Comparison of ENCODE assay signal across 19 cellular contexts in genomic region chr9:134187110-134187531, GRCh38. TPM values are rescaled to one million over a fixed set of nuclear protein-coding genes. Genes with fewer than 3 reads are reported as not detected.
A peak's percentile ranks its signal among the peaks of the same experiment; 100 is the strongest.
DNase-seq lines count a peak whose midpoint lies in the region; ATAC-seq and TF ChIP-seq lines count a peak whose summit lies in the region.
"Had no signal": no experiment of that assay in that cellular context is flagged by ENCODE, and none has a peak within 500 bp of the region (broad histone marks: within the 10 kb centered on the region; RNA-seq: fewer than 3 reads in every experiment).

No MANE protein-coding gene starts in this region.

- peak overlapping the region in 1 of 2 donors; percentile 38 for H3K27ac ChIP-seq in breast epithelium
- peak overlapping the region; percentile 97 for H3K27ac ChIP-seq in OCI-LY1 (ENCODE audit: low read depth, low read length, poor library complexity, severe bottlenecking)
- peak overlapping the region in 1 of 3 donors; percentile 45 for H3K27ac ChIP-seq in thyroid gland
- H3K27ac ChIP-seq in GM23248, result no peak overlapping the region

- WGBS in thyroid gland, 2 donors, result 90 to 97% methylated on average over 11 to 12 of the region's 12 CpGs
- 82 to 84% methylated on average over 11 to 12 of the region's 12 CpGs for WGBS in GM23248 (ENCODE audit: low coverage in 1 of 2, low lambda C conversion rate in 2 of 2, missing lambda C conversion rate in 2 of 2), 2 experiments

- peaks cover 25% of the 10 kb centered on the region for H3K4me1 Mint-ChIP-seq in T-helper 17 cell

- H2AFZ ChIP-seq in OCI-LY1 (ENCODE audit: low read length) (no peak overlapping the region), GM23248 (no peak overlapping the region)

- H3K4me3 Mint-ChIP-seq in T-helper 17 cell, result no peak overlapping the region
- H3K4me3 Mint-ChIP-seq: activated CD4-positive, alpha-beta memory T cell treated with anti-CD3 and anti-CD28 coated beads, Interleukin-2, amount 10 ng/mL, durations not matched to agents 7 days and 5 days; T-cell had no signal

- H3K4me1 ChIP-seq in breast epithelium, result no peaks in the 10 kb centered on the region
- peaks cover 47% of the 10 kb centered on the region for H3K4me1 ChIP-seq in OCI-LY1 (ENCODE audit: insufficient read depth, low read length, severe bottlenecking)
- H3K4me1 ChIP-seq in thyroid gland, result peaks cover 0 to 16% of the 10 kb centered on the region in 2 donors
- no peaks in the 10 kb centered on the region for H3K4me1 ChIP-seq in GM23248 (ENCODE audit: insufficient read depth)

- intact Hi-C loops in breast epithelium (cut with DNase I; ENCODE audit: low total_unique reads), result no loop called here
- intact Hi-C loops in left ventricle myocardium superior (cut with micrococcal nuclease), result no loop called here
- intact Hi-C loops in thyroid gland (cut with DNase I), result no loop called here

- H3K4me3 ChIP-seq in breast epithelium (no peak overlapping the region), OCI-LY1 (ENCODE audit: low read depth, low read length, poor library complexity, severe bottlenecking) (no peak overlapping the region), thyroid gland (replicated peaks in 1 of 3) (no peak overlapping the region), GM23248 (no peak overlapping the region)

- H4K20me1 ChIP-seq in OCI-LY1 (ENCODE audit: insufficient read depth, low read length), result no peaks in the 10 kb centered on the region
- H4K20me1 ChIP-seq in GM23248 (ENCODE audit: insufficient read depth), result no peaks in the 10 kb centered on the region

- H3K36me3 ChIP-seq in breast epithelium (no peaks in the 10 kb centered on the region), OCI-LY1 (ENCODE audit: insufficient read depth, low read length) (no peaks in the 10 kb centered on the region), thyroid gland (no peaks in the 10 kb centered on the region), GM23248 (ENCODE audit: low read depth) (no peaks in the 10 kb centered on the region)

- H3K27ac Mint-ChIP-seq in T-helper 17 cell, result no peak overlapping the region
- H3K27ac Mint-ChIP-seq: activated CD4-positive, alpha-beta memory T cell treated with anti-CD3 and anti-CD28 coated beads, Interleukin-2, amount 10 ng/mL, durations not matched to agents 7 days and 5 days had no signal

- peak overlapping the region; percentile 32; the same call in 1 of the 2 replicates for H3K9ac ChIP-seq in OCI-LY1 (ENCODE audit: low read length)
- no peak overlapping the region for H3K9ac ChIP-seq in GM23248

- no peak for ATAC-seq in left ventricle myocardium superior
- no peak for ATAC-seq in T-helper 17 cell
- ATAC-seq: T-cell had no signal

- H3K9me2 ChIP-seq in OCI-LY1 (ENCODE audit: low read depth, low read length) (no peaks in the 10 kb centered on the region), GM23248 (ENCODE audit: insufficient read depth) (no peaks in the 10 kb centered on the region)

- TF ChIP-seq CTCF in breast epithelium (IDR thresholded peaks at IDR 0.05), result no peak
- peak; percentile 53 for TF ChIP-seq CTCF in OCI-LY1 (IDR thresholded peaks at IDR 0.05; ENCODE audit: low read length)
- TF ChIP-seq CTCF in thyroid gland (IDR thresholded peaks at IDR 0.05), result no peak

- H3K4me2 ChIP-seq in OCI-LY1 (ENCODE audit: low read length), result no peak overlapping the region; the same call in 1 of the 2 replicates
- H3K4me2 ChIP-seq in GM23248 (ENCODE audit: unreplicated experiment), result no peak overlapping the region

- H3F3A ChIP-seq in OCI-LY1 (ENCODE audit: insufficient read depth, low read length) (no peaks in the 10 kb centered on the region), GM23248 (ENCODE audit: insufficient read depth) (no peaks in the 10 kb centered on the region)

- peak; percentile 61 to 62 for DNase-seq in T47D (ENCODE audit: low read depth in 1 of 2, low spot score in 1 of 2)
- DNase-seq in breast epithelium (ENCODE audit: low spot score in 2 of 2), result no peak
- peak; percentile 30 for DNase-seq in left ventricle myocardium superior
- DNase-seq in thyroid gland, result peak; percentile 0 to 2
- no peak for DNase-seq in COLO829 (ENCODE audit: low spot score)
- DNase-seq in GM23248, result no peak
- no peak for DNase-seq in T-helper 17 cell
- DNase-seq: activated CD4-positive, alpha-beta memory T cell treated with anti-CD3 and anti-CD28 coated beads, Interleukin-2, amount 10 ng/mL, durations not matched to agents 7 days and 5 days; activated naive CD4-positive, alpha-beta T cell; NCI-H1436; NCI-H748 treated with DMSO at 0.1 percent for 48 hours; stimulated activated CD4-positive, alpha-beta T cell treated with anti-CD3 and anti-CD28 coated beads, Interleukin-4, amount 100 ng/mL, for 4 hours; stimulated activated naive CD4-positive, alpha-beta T cell treated with Interleukin-2 at 50 U/mL for 16 hours; T-cell had no signal

- H3K9me3 ChIP-seq in breast epithelium (no peaks in the 10 kb centered on the region), OCI-LY1 (ENCODE audit: low read length) (no peaks in the 10 kb centered on the region), thyroid gland (no peaks in the 10 kb centered on the region), GM23248 (ENCODE audit: low read depth) (no peaks in the 10 kb centered on the region), T-helper 17 cell (ENCODE audit: control insufficient read depth, low read length, poor library complexity, severe bottlenecking) (no peaks in the 10 kb centered on the region)

- TF ChIP-seq POLR2A in breast epithelium (IDR thresholded peaks at IDR 0.05) (no peak), thyroid gland (IDR thresholded peaks at IDR 0.05) (no peak)

- no peaks in the 10 kb centered on the region for H3K79me2 ChIP-seq in OCI-LY1 (ENCODE audit: insufficient read depth, low read length)
- H3K79me2 ChIP-seq in GM23248 (ENCODE audit: insufficient read depth), result no peaks in the 10 kb centered on the region

- H3K27me3 ChIP-seq in breast epithelium (no peaks in the 10 kb centered on the region), OCI-LY1 (ENCODE audit: insufficient read depth, low read length) (no peaks in the 10 kb centered on the region), thyroid gland (no peaks in the 10 kb centered on the region), GM23248 (replicated peaks; ENCODE audit: insufficient read depth) (peaks cover 16% of the 10 kb centered on the region)

- in situ Hi-C loops in T47D (cut with HindIII; ENCODE audit: low pct_unique_long_range_greater_than_20kb, low sequenced_read_pairs), result no loop called here
- in situ Hi-C loops in GM23248 (cut with MboI), result no loop called here

- peaks cover 2% of the 10 kb centered on the region for H3K36me3 Mint-ChIP-seq in T-helper 17 cell (ENCODE audit: low read depth)
- H3K36me3 Mint-ChIP-seq: T-cell had no signal

- H3K27me3 Mint-ChIP-seq in T-helper 17 cell, result no peaks in the 10 kb centered on the region
- H3K27me3 Mint-ChIP-seq: T-cell had no signal

RNA-seq across cellular contexts. Expression of gene RNU6ATAC, which starts 22.8 kb away (rescaled TPM):
- total RNA-seq in breast epithelium (not detected), left ventricle myocardium superior (94.3 TPM), thyroid gland (not detected), T-helper 17 cell (10 to 100 TPM; 66.4 to 90.1 TPM)
- not detected in 2 replicates for total RNA-seq in GM23248 (2014; rRNA removed; shearing (Covaris generic))
- polyA plus RNA-seq in GM23248 (2016; fragmentation: Nextera tagmentation; extraction: Ambion mirVana), result not detected in 2 replicates
- total RNA-seq: cerebellum, mononuclear cell, pulmonary artery endothelial cell had no signal
- polyA plus RNA-seq: esophagus had no signal

RNA-seq across cellular contexts. Expression of gene WDR5, which starts 51.2 kb away (rescaled TPM):
- total RNA-seq in breast epithelium (10 to 100 TPM; 16.0 to 17.7 (median 17.4) TPM), left ventricle myocardium superior (19.6 TPM), thyroid gland (10 to 100 TPM; 24.1 to 40.1 (median 27.1) TPM), T-helper 17 cell (10 to 100 TPM; 18.3 to 18.4 TPM)
- total RNA-seq in GM23248 (2014; rRNA removed; shearing (Covaris generic)), result 25.9 and 29.2 TPM in 2 replicates
- 21.0 and 21.8 TPM in 2 replicates for polyA plus RNA-seq in GM23248 (2016; fragmentation: Nextera tagmentation; extraction: Ambion mirVana)

Comparison
In these comparisons a context has a peak if more than half of its experiments do, and no peak if none do; other contexts are left out.
1. DNase-seq: peak in T47D (2 of 2), left ventricle myocardium superior (single experiment) and thyroid gland (2 of 2); none in breast epithelium (0 of 2), COLO829 (single experiment), GM23248 (single experiment) and T-helper 17 cell (0 of 3).
2. RNA of gene RNU6ATAC, which starts 22.8 kb away (total RNA-seq): 94.3 TPM in left ventricle myocardium superior (single experiment) and 66.4 to 90.1 TPM in T-helper 17 cell; not detected in breast epithelium, not detected in thyroid gland and not detected in GM23248; every median in the first group is over 10 times any median in the second.